24 cellular contexts compared by ENCODE assay signal in genomic region chr22:33221566-33221965, GRCh38.
DNase-seq lines count a peak whose midpoint lies in the region; ATAC-seq and TF ChIP-seq lines count a peak whose summit lies in the region.
"Had no signal": no experiment of that assay in that cellular context is flagged by ENCODE, and none has a peak within 500 bp of the region (broad histone marks: within the 10 kb centered on the region; RNA-seq: fewer than 3 reads in every experiment).

No MANE protein-coding gene starts in this region.

- peaks cover 9% of the 10 kb centered on the region for H3K27me3 Mint-ChIP-seq in stimulated activated naive CD8-positive, alpha-beta T cell treated with anti-CD3 and anti-CD28 coated beads, Interleukin-15, Interleukin-2, amounts not matched to agents 100 ng/mL and 50 ng/mL, for 24 hours
- peaks cover 0 to 23% (median 10%) of the 10 kb centered on the region in 5 donors for H3K27me3 Mint-ChIP-seq in naive thymus-derived CD4-positive, alpha-beta T cell
- no peaks in the 10 kb centered on the region for H3K27me3 Mint-ChIP-seq in effector memory CD8-positive, alpha-beta T cell
- H3K27me3 Mint-ChIP-seq: activated CD4-positive, alpha-beta memory T cell treated with anti-CD3 and anti-CD28 coated beads for 36 hours; central memory CD8-positive, alpha-beta T cell had no signal

- no peak for DNase-seq in stimulated activated naive CD8-positive, alpha-beta T cell treated with anti-CD3 and anti-CD28 coated beads, Interleukin-15, Interleukin-2, amounts not matched to agents 100 U/mL and 50 U/mL, for 24 hours
- DNase-seq in fibroblast of gingiva (ENCODE audit: low read depth) (peak; percentile 31), right cardiac atrium (no peak), vagina (ENCODE audit: extremely low spot score in 2 of 2) (no peak), putamen (ENCODE audit: low spot score) (no peak)
- DNase-seq in naive thymus-derived CD4-positive, alpha-beta T cell, result no peak
- DNase-seq in effector memory CD8-positive, alpha-beta T cell, result no peak
- DNase-seq: activated CD4-positive, alpha-beta memory T cell treated with anti-CD3 and anti-CD28 coated beads for 36 hours; BE2C; DMS79 treated with DMSO at 0.1 percent for 48 hours; foreskin melanocyte; kidney; NCI-H1092 treated with DMSO at 0.1 percent for 48 hours; NCI-H1930; NCI-H345; OCI-M1; SHP77; stimulated activated CD4-positive, alpha-beta T cell treated with anti-CD3 and anti-CD28 coated beads, Interleukin-1b, Interleukin-23, amount 100 ng/mL, for 48 hours had no signal

- no peak for TF ChIP-seq CTCF in vagina (IDR thresholded peaks at IDR 0.05)

- H3K36me3 Mint-ChIP-seq in stimulated activated naive CD8-positive, alpha-beta T cell treated with anti-CD3 and anti-CD28 coated beads, Interleukin-15, Interleukin-2, amounts not matched to agents 100 ng/mL and 50 ng/mL, for 24 hours (ENCODE audit: low read depth), result no peaks in the 10 kb centered on the region
- no peaks in the 10 kb centered on the region for H3K36me3 Mint-ChIP-seq in naive thymus-derived CD4-positive, alpha-beta T cell
- H3K36me3 Mint-ChIP-seq in effector memory CD8-positive, alpha-beta T cell (ENCODE audit: insufficient read depth), result no peaks in the 10 kb centered on the region
- H3K36me3 Mint-ChIP-seq: activated CD4-positive, alpha-beta memory T cell treated with anti-CD3 and anti-CD28 coated beads for 36 hours; activated naive CD4-positive, alpha-beta T cell treated with anti-CD3 and anti-CD28 coated beads, Interleukin-2, amount 50 U/mL, for 72 hours had no signal

- no peaks in the 10 kb centered on the region for H3K36me3 ChIP-seq in vagina
- H3K36me3 ChIP-seq in naive thymus-derived CD4-positive, alpha-beta T cell (ENCODE audit: control insufficient read depth in 2 of 3, insufficient read depth in 3 of 3, low read length in 3 of 3), result no peaks in the 10 kb centered on the region
- H3K36me3 ChIP-seq: ascending aorta, BE2C, neutrophil had no signal

- ATAC-seq in stimulated activated naive CD8-positive, alpha-beta T cell treated with anti-CD3 and anti-CD28 coated beads, Interleukin-15, Interleukin-2, amounts not matched to agents 100 U/mL and 50 U/mL, for 24 hours, result no peak
- peak; percentile 67 to 93 for ATAC-seq in right cardiac atrium
- ATAC-seq in naive thymus-derived CD4-positive, alpha-beta T cell, result no peak
- ATAC-seq in effector memory CD8-positive, alpha-beta T cell (replicated peaks), result no peak
- ATAC-seq: activated naive CD4-positive, alpha-beta T cell treated with anti-CD3 and anti-CD28 coated beads, Interleukin-2, amount 50 U/mL, for 72 hours had no signal

- H3K4me1 Mint-ChIP-seq in stimulated activated naive CD8-positive, alpha-beta T cell treated with anti-CD3 and anti-CD28 coated beads, Interleukin-15, Interleukin-2, amounts not matched to agents 100 ng/mL and 50 ng/mL, for 24 hours (ENCODE audit: low read depth), result no peaks in the 10 kb centered on the region
- H3K4me1 Mint-ChIP-seq in naive thymus-derived CD4-positive, alpha-beta T cell, result no peaks in the 10 kb centered on the region
- H3K4me1 Mint-ChIP-seq in effector memory CD8-positive, alpha-beta T cell (ENCODE audit: low read depth in 2 of 2), result no peaks in the 10 kb centered on the region
- H3K4me1 Mint-ChIP-seq: central memory CD8-positive, alpha-beta T cell had no signal

- TF ChIP-seq POLR2A in vagina (IDR thresholded peaks at IDR 0.05), result no peak

- H3K27ac Mint-ChIP-seq in stimulated activated naive CD8-positive, alpha-beta T cell treated with anti-CD3 and anti-CD28 coated beads, Interleukin-15, Interleukin-2, amounts not matched to agents 100 ng/mL and 50 ng/mL, for 24 hours, result peak overlapping the region; percentile 34
- H3K27ac Mint-ChIP-seq in naive thymus-derived CD4-positive, alpha-beta T cell, result no peak overlapping the region
- no peak overlapping the region for H3K27ac Mint-ChIP-seq in effector memory CD8-positive, alpha-beta T cell
- H3K27ac Mint-ChIP-seq: activated CD4-positive, alpha-beta memory T cell treated with anti-CD3 and anti-CD28 coated beads for 36 hours; activated naive CD4-positive, alpha-beta T cell treated with anti-CD3 and anti-CD28 coated beads, Interleukin-2, amount 50 U/mL, for 72 hours; activated T-helper 2 cell treated with anti-CD3 and anti-CD28 coated beads, Interferon-gamma antibody, Interleukin-2, Interleukin-4, amounts not matched to agents 10 μg/mL and 5 μg/mL and 100 μg/mL, durations not matched to agents 14 hours and 24 hours and 36 hours had no signal

- H3K9me3 ChIP-seq in right cardiac atrium (ENCODE audit: control insufficient read depth, low read length), result peaks cover 3% of the 10 kb centered on the region
- no peaks in the 10 kb centered on the region for H3K9me3 ChIP-seq in vagina
- no peaks in the 10 kb centered on the region for H3K9me3 ChIP-seq in naive thymus-derived CD4-positive, alpha-beta T cell (ENCODE audit: control insufficient read depth in 2 of 3, low read length in 3 of 3)
- H3K9me3 ChIP-seq: ascending aorta, BE2C, neutrophil had no signal

- no peaks in the 10 kb centered on the region for H3K9me3 Mint-ChIP-seq in stimulated activated naive CD8-positive, alpha-beta T cell treated with anti-CD3 and anti-CD28 coated beads, Interleukin-15, Interleukin-2, amounts not matched to agents 100 ng/mL and 50 ng/mL, for 24 hours
- peaks cover 0 to 6% (median 2%) of the 10 kb centered on the region in 11 donors for H3K9me3 Mint-ChIP-seq in naive thymus-derived CD4-positive, alpha-beta T cell
- no peaks in the 10 kb centered on the region for H3K9me3 Mint-ChIP-seq in effector memory CD8-positive, alpha-beta T cell
- H3K9me3 Mint-ChIP-seq: central memory CD8-positive, alpha-beta T cell had no signal

- POLR2A ChIA-PET in naive thymus-derived CD4-positive, alpha-beta T cell (lab: Charles Lee), result no interaction called here

- intact Hi-C loops in right cardiac atrium (cut with DNase I), result no loop called here
- intact Hi-C loops in vagina (cut with DNase I), result no loop called here
- intact Hi-C loops in naive thymus-derived CD4-positive, alpha-beta T cell (cut with micrococcal nuclease), result no loop called here

- WGBS in right cardiac atrium, result 56% methylated on average over 3 of the region's 3 CpGs

- no peak overlapping the region for H3K4me3 Mint-ChIP-seq in stimulated activated naive CD8-positive, alpha-beta T cell treated with anti-CD3 and anti-CD28 coated beads, Interleukin-15, Interleukin-2, amounts not matched to agents 100 ng/mL and 50 ng/mL, for 24 hours
- H3K4me3 Mint-ChIP-seq in naive thymus-derived CD4-positive, alpha-beta T cell, result no peak overlapping the region
- no peak overlapping the region for H3K4me3 Mint-ChIP-seq in effector memory CD8-positive, alpha-beta T cell
- H3K4me3 Mint-ChIP-seq: activated CD4-positive, alpha-beta memory T cell treated with anti-CD3 and anti-CD28 coated beads for 36 hours; central memory CD8-positive, alpha-beta T cell had no signal

- H3K27me3 ChIP-seq in right cardiac atrium (ENCODE audit: control insufficient read depth, insufficient read depth), result no peaks in the 10 kb centered on the region
- H3K27me3 ChIP-seq in vagina, result no peaks in the 10 kb centered on the region
- no peaks in the 10 kb centered on the region for H3K27me3 ChIP-seq in naive thymus-derived CD4-positive, alpha-beta T cell (ENCODE audit: control insufficient read depth in 2 of 2, insufficient read depth in 2 of 2, low read length in 2 of 2)
- H3K27me3 ChIP-seq: ascending aorta, BE2C, neutrophil had no signal

- H3K4me3 ChIP-seq in right cardiac atrium (ENCODE audit: low read length), result no peak overlapping the region
- H3K4me3 ChIP-seq in vagina, result peak overlapping the region; percentile 21 to 33
- no peak overlapping the region for H3K4me3 ChIP-seq in naive thymus-derived CD4-positive, alpha-beta T cell (ENCODE audit: low read length)
- H3K4me3 ChIP-seq: ascending aorta had no signal

- no peaks in the 10 kb centered on the region for H3K4me1 ChIP-seq in right cardiac atrium (ENCODE audit: control insufficient read depth, insufficient read depth, low read length)
- no peaks in the 10 kb centered on the region for H3K4me1 ChIP-seq in vagina
- H3K4me1 ChIP-seq in naive thymus-derived CD4-positive, alpha-beta T cell (ENCODE audit: control insufficient read depth in 2 of 2, insufficient read depth in 2 of 2, low read length in 2 of 2), result no peaks in the 10 kb centered on the region
- H3K4me1 ChIP-seq: ascending aorta, BE2C had no signal

- H3K27ac ChIP-seq in right cardiac atrium (ENCODE audit: low read length) (no peak overlapping the region), vagina (peak overlapping the region; percentile 53)
- no peak overlapping the region for H3K27ac ChIP-seq in naive thymus-derived CD4-positive, alpha-beta T cell (ENCODE audit: low read depth, low read length)
- H3K27ac ChIP-seq: ascending aorta, neutrophil had no signal

- CTCF ChIA-PET in naive thymus-derived CD4-positive, alpha-beta T cell (lab: Charles Lee), result no interaction called here

Comparison
In these comparisons a context has a peak if more than half of its experiments do, and no peak if none do; other contexts are left out.
1. ATAC-seq: peak in right cardiac atrium (2 of 2); none in stimulated activated naive CD8-positive, alpha-beta T cell treated with anti-CD3 and anti-CD28 coated beads, Interleukin-15, Interleukin-2, amounts not matched to agents 100 U/mL and 50 U/mL, for 24 hours (single experiment), naive thymus-derived CD4-positive, alpha-beta T cell (single experiment) and effector memory CD8-positive, alpha-beta T cell (single experiment).
2. H3K4me3 ChIP-seq: peak in vagina (2 of 2); none in right cardiac atrium (single experiment) and naive thymus-derived CD4-positive, alpha-beta T cell (single experiment).